In the genomic region with DNA sequence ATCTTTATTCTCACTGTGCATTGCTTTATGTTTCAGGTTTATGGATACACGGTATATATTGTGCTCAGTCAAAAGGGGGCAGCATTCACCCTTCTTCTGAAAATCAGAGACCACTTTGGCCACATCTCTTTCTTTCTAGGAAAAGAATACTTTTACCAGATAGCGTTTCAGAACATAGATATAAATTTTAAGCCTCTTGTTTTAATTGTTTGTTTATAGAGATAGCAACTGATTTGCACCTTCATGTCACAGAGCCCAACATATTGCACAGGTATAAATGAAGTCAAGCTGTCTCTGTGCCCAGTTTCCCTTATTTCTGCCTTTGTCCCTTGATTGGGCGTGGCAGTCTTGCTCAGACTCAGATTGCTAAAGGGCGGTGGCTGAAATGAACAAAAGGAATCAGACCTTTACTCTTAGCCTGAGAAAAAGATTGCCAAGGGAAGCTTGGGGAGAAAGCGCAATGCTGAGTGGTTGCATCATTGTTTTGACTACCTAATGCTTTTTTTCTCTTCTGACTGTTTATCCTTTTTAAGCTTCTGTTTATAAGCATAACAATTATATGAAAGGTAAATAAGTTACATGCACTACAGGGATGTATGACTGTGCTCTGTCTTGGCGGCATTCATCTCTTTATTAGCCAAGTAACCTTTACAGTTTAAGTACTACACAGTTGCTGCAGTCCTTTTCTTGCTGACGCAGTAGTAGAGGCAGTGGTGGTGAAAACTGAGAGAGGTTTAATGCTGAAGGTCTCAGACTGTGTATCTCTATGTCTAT, we compare ENCODE assay signal across 8 cellular contexts.
A peak's percentile ranks its signal among the peaks of the same experiment; 100 is the strongest.
DNase-seq lines count a peak whose midpoint lies in the region; ATAC-seq and TF ChIP-seq lines count a peak whose summit lies in the region.

No MANE protein-coding gene starts in this region.

- no peaks in the 10 kb centered on the region for H3K9me2 ChIP-seq in GM23338 (ENCODE audit: insufficient read depth)

- H3K27ac Mint-ChIP-seq in GM23338, result no peak overlapping the region

- H3K4me2 ChIP-seq in GM23338, result peak overlapping the region; percentile 1; the same call in 1 of the 2 replicates

- peaks cover 3% of the 10 kb centered on the region for H3K27me3 Mint-ChIP-seq in GM23338 (ENCODE audit: insufficient read depth, low read depth, poor library complexity)

- TF ChIP-seq CTCF in GM23338 (conservative IDR thresholded peaks at IDR 0.05; ENCODE audit: low read depth in 2 of 2), result peak; percentile 75 to 92

- H3K4me3 ChIP-seq in GM23338 (no peak overlapping the region), neuron (ENCODE audit: low read length) (no peak overlapping the region)

- ATAC-seq in GM23338, result peak; percentile 83
- no peak for ATAC-seq in GM18858 (IDR thresholded peaks at IDR 0.05; ENCODE audit: unreplicated experiment)

- no peaks in the 10 kb centered on the region for H3K36me3 ChIP-seq in GM23338 (ENCODE audit: insufficient read depth)
- H3K36me3 ChIP-seq in neuron (ENCODE audit: insufficient read depth, low read length), result no peaks in the 10 kb centered on the region

- no peak overlapping the region for H3K27ac ChIP-seq in GM23338 (ENCODE audit: low read depth)

- H3K79me2 ChIP-seq in GM23338 (replicated peaks; ENCODE audit: insufficient read depth), result no peaks in the 10 kb centered on the region

- H3F3A ChIP-seq in GM23338 (replicated peaks; ENCODE audit: low read depth), result no peaks in the 10 kb centered on the region

- H3K9me3 Mint-ChIP-seq in GM23338, result no peaks in the 10 kb centered on the region

- H3K36me3 Mint-ChIP-seq in GM23338 (ENCODE audit: low read depth), result no peaks in the 10 kb centered on the region

- H3K4me1 Mint-ChIP-seq in GM23338, result peaks cover 15% of the 10 kb centered on the region

- H2AFZ ChIP-seq in GM23338 (no peak overlapping the region), neuron (ENCODE audit: low read depth, low read length) (peak overlapping the region; percentile 74)

- no peak overlapping the region for H3K4me3 Mint-ChIP-seq in GM23338

- H3K9me3 ChIP-seq in neuron (ENCODE audit: low read length), result no peaks in the 10 kb centered on the region

- H3K4me1 ChIP-seq in GM23338 (ENCODE audit: insufficient read depth) (peaks cover 11% of the 10 kb centered on the region), neuron (ENCODE audit: insufficient read depth, low read length) (peaks cover 22% of the 10 kb centered on the region)

- H4K20me1 ChIP-seq in GM23338 (replicated peaks; ENCODE audit: insufficient read depth), result no peaks in the 10 kb centered on the region

- DNase-seq in DMS 273 treated with DMSO at 0.1 percent for 48 hours (lab: John Stamatoyannopoulos, UW) (peak; percentile 20), GM23338 (ENCODE audit: low spot score) (peak; percentile 76), NCI-H146 treated with DMSO at 0.1 percent for 48 hours (lab: John Stamatoyannopoulos, UW; ENCODE audit: unreplicated experiment) (peak; percentile 97), T1000 (lab: John Stamatoyannopoulos, UW) (peak; percentile 13), fibroblast of the conjunctiva (ENCODE audit: low read depth) (peak; percentile 56)
- DNase-seq in stimulated activated CD4-positive, alpha-beta T cell treated with anti-CD3 and anti-CD28 coated beads, Interleukin-4, amount 100 ng/mL, for 24 hours, result no peak

- H3K27me3 ChIP-seq in GM23338 (ENCODE audit: insufficient read depth) (no peaks in the 10 kb centered on the region), neuron (ENCODE audit: insufficient read depth, low read length) (no peaks in the 10 kb centered on the region)

TF ChIP-seq in GM23338, 12 proteins besides CTCF, POLR2A, EP300 and RAD21 (continues in another document):
- TF ChIP-seq ZNF114 (CRISPR knock-in tag; IDR thresholded peaks at IDR 0.05) (no peak), CREB1 (CRISPR knock-in tag; IDR thresholded peaks at IDR 0.05; ENCODE audit: low read depth) (no peak), EZH2phosphoT487 (IDR thresholded peaks at IDR 0.05; ENCODE audit: unreplicated experiment) (no peak), ZNF462 (CRISPR knock-in tag; IDR thresholded peaks at IDR 0.05) (no peak), EZH2 (IDR thresholded peaks at IDR 0.05; ENCODE audit: low read depth, unreplicated experiment) (no peak), ZNF331 (CRISPR knock-in tag; IDR thresholded peaks at IDR 0.05; ENCODE audit: low read depth) (no peak), JUNB (IDR thresholded peaks at IDR 0.05; ENCODE audit: unreplicated experiment) (no peak), STAT1 (IDR thresholded peaks at IDR 0.05; ENCODE audit: unreplicated experiment) (no peak)
- TF ChIP-seq, protein P1, sequence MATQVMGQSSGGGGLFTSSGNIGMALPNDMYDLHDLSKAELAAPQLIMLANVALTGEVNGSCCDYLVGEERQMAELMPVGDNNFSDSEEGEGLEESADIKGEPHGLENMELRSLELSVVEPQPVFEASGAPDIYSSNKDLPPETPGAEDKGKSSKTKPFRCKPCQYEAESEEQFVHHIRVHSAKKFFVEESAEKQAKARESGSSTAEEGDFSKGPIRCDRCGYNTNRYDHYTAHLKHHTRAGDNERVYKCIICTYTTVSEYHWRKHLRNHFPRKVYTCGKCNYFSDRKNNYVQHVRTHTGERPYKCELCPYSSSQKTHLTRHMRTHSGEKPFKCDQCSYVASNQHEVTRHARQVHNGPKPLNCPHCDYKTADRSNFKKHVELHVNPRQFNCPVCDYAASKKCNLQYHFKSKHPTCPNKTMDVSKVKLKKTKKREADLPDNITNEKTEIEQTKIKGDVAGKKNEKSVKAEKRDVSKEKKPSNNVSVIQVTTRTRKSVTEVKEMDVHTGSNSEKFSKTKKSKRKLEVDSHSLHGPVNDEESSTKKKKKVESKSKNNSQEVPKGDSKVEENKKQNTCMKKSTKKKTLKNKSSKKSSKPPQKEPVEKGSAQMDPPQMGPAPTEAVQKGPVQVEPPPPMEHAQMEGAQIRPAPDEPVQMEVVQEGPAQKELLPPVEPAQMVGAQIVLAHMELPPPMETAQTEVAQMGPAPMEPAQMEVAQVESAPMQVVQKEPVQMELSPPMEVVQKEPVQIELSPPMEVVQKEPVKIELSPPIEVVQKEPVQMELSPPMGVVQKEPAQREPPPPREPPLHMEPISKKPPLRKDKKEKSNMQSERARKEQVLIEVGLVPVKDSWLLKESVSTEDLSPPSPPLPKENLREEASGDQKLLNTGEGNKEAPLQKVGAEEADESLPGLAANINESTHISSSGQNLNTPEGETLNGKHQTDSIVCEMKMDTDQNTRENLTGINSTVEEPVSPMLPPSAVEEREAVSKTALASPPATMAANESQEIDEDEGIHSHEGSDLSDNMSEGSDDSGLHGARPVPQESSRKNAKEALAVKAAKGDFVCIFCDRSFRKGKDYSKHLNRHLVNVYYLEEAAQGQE (IDR thresholded peaks at IDR 0.05; ENCODE audit: unreplicated experiment), result no peak
